ENCODE assay signal across 20 cellular contexts in genomic region chr19:17002455-17002854, GRCh38. TPM values are rescaled to one million over a fixed set of nuclear protein-coding genes. Genes with fewer than 3 reads are reported as not detected.
DNase-seq lines count a peak whose midpoint lies in the region; ATAC-seq, FAIRE-seq and TF ChIP-seq lines count a peak whose summit lies in the region.
"Had no signal": no experiment of that assay in that cellular context is flagged by ENCODE, and none has a peak within 500 bp of the region (broad histone marks: within the 10 kb centered on the region; RNA-seq: fewer than 3 reads in every experiment).

No MANE protein-coding gene starts in this region.

- H3K56ac ChIP-seq in H1 (replicated peaks; ENCODE audit: insufficient read length, low read depth, low read length), result no peak overlapping the region

- CTCF ChIA-PET in H1 (lab: Charles Lee; ENCODE audit: partially characterized antibody), result no interaction called here

- H2BK15ac ChIP-seq in H1 (ENCODE audit: low read length), result no peak overlapping the region

- H2BK5ac ChIP-seq in H1 (ENCODE audit: low read depth, low read length), result no peak overlapping the region

- H3K9me3 ChIP-seq in left ventricle myocardium inferior (replicated peaks) (peaks cover 18% of the 10 kb centered on the region), Loucy (ENCODE audit: insufficient read depth, low read depth, low read length) (peaks cover 3% of the 10 kb centered on the region; the same call in 1 of the 2 replicates), H1 (ENCODE audit: insufficient read depth in 2 of 2, low read depth in 1 of 2, low read length in 1 of 2) (0 out of 4 replicates have a peak, but pooled peaks cover 0 to 5% of the 10 kb centered on the region in 2 experiments), upper lobe of right lung (no peaks in the 10 kb centered on the region)
- H3K9me3 ChIP-seq: MG63 had no signal

- POLR2A ChIA-PET in H1 (lab: Charles Lee; ENCODE audit: partially characterized antibody), result interaction anchor here (0.5 kb wide), 1 partner anchor 153 kb away, joined by 3 read pairs; no protein-coding TSS in a partner anchor

- H4K91ac ChIP-seq in H1 (replicated peaks; ENCODE audit: insufficient read length, low read length), result no peak overlapping the region

- no peaks in the 10 kb centered on the region for H3F3A ChIP-seq in Loucy (ENCODE audit: low read depth)

- TF ChIP-seq RAD21 in H1 (IDR thresholded peaks at IDR 0.05 in 1 of 2, conservative IDR thresholded peaks at IDR 0.05 in 1 of 2; ENCODE audit: low read depth in 2 of 2, low read length in 2 of 2), result no peak

- peak overlapping the region; percentile 46 for H3K27ac ChIP-seq in left ventricle myocardium inferior (replicated peaks)
- no peak overlapping the region for H3K27ac ChIP-seq in H1 (ENCODE audit: low read depth, low read length)
- H3K27ac ChIP-seq in upper lobe of right lung, result no peak overlapping the region

- peak; percentile 8 for ATAC-seq in upper lobe of right lung
- ATAC-seq in GM21367 (IDR thresholded peaks at IDR 0.05; ENCODE audit: unreplicated experiment), result no peak

- H3K27me3 ChIP-seq in left ventricle myocardium inferior (ENCODE audit: low read depth), result peaks cover 4% of the 10 kb centered on the region
- H3K27me3 ChIP-seq in Loucy (ENCODE audit: insufficient read depth, low read length, poor library complexity, severe bottlenecking), result no peaks in the 10 kb centered on the region
- H3K27me3 ChIP-seq in H1 (replicated peaks in 1 of 4; ENCODE audit: control insufficient read depth in 3 of 4, extremely low read depth in 1 of 4, insufficient read depth in 3 of 4, low read length in 3 of 4), result no peaks in the 10 kb centered on the region
- no peaks in the 10 kb centered on the region for H3K27me3 ChIP-seq in upper lobe of right lung

- H3K14ac ChIP-seq in H1 (ENCODE audit: insufficient read length), result no peak overlapping the region

- H3K4me2 ChIP-seq in Loucy (ENCODE audit: low read depth, low read length, poor library complexity, severe bottlenecking), result peak overlapping the region; percentile 52
- no peak overlapping the region for H3K4me2 ChIP-seq in H1 (ENCODE audit: insufficient read depth in 1 of 2, low read depth in 2 of 2, low read length in 2 of 2)

- intact Hi-C loops in left ventricle myocardium inferior (cut with micrococcal nuclease) (no loop called here), cardiac septum (cut with DNase I) (no loop called here), upper lobe of right lung (cut with DNase I) (no loop called here)

- WGBS in H1 (ENCODE audit: extremely low coverage in 1 of 2, insufficient coverage in 1 of 2, insufficient read length in 1 of 2, insufficient replicate concordance in 2 of 2, low coverage in 1 of 2, low lambda C conversion rate in 2 of 2, missing lambda C conversion rate in 1 of 2), 2 experiments, result 86% methylated on average over 7 of the region's 7 CpGs; no CpG with 5 or more reads in 1 of the 2 experiments

- peak overlapping the region; percentile 48 for H3K18ac ChIP-seq in H1 (ENCODE audit: extremely low read depth, low read length)

- no peak for FAIRE-seq in H1 (lab: Jason Lieb, UNC)
- FAIRE-seq: H54 had no signal

- H4K8ac ChIP-seq in H1 (ENCODE audit: extremely low read depth, insufficient read depth, low read length), result no peak overlapping the region

- H4K5ac ChIP-seq in H1 (ENCODE audit: insufficient read length, low read depth, low read length), result no peak overlapping the region

- no peaks in the 10 kb centered on the region for H3K9me2 ChIP-seq in Loucy (replicated peaks; ENCODE audit: low read depth, low read length)

- DNase-seq in left ventricle myocardium inferior, result no peak
- no peak for DNase-seq in cardiac septum (ENCODE audit: low spot score)
- no peak for DNase-seq in H1 (ENCODE audit: low read depth in 1 of 2, low spot score in 2 of 2)
- no peak for DNase-seq in upper lobe of right lung
- no peak for DNase-seq in NCI-H1417 (lab: John Stamatoyannopoulos, UW)
- no peak for DNase-seq in NCI-H82 treated with DMSO at 0.1 percent for 48 hours (lab: John Stamatoyannopoulos, UW; ENCODE audit: unreplicated experiment)
- DNase-seq: GF-D8; Kasumi-1; MG63; NCI-H1436 treated with DMSO at 0.1 percent for 48 hours; NCI-H2029; NCI-H226; NCI-H510A treated with DMSO at 0.1 percent for 48 hours; NCI-H748 treated with DMSO at 0.1 percent for 48 hours; NK-92 treated with Interleukin-12 subunit alpha and Interleukin-12 subunit beta, amount 100 ng/mL, for 24 hours; OCI-M1 had no signal

- H2BK12ac ChIP-seq in H1 (ENCODE audit: low read depth, low read length), result no peak overlapping the region

- no peak overlapping the region for H2BK20ac ChIP-seq in H1 (ENCODE audit: low read length)

- no peak for TF ChIP-seq EP300 in H1 (IDR thresholded peaks at IDR 0.05; ENCODE audit: borderline replicate concordance in 1 of 2, low read depth in 2 of 2, low read length in 2 of 2)

- H3K9ac ChIP-seq in Loucy (ENCODE audit: low read depth, low read length, poor library complexity, severe bottlenecking) (no peak overlapping the region), H1 (replicated peaks in 1 of 4; ENCODE audit: extremely low read depth in 1 of 4, low read depth in 3 of 4, low read length in 3 of 4) (no peak overlapping the region)

- H3K23me2 ChIP-seq in H1 (ENCODE audit: low read depth, low read length), result no peaks in the 10 kb centered on the region; the same call in 1 of the 2 replicates

- H3K36me3 ChIP-seq in left ventricle myocardium inferior, result peaks cover 8% of the 10 kb centered on the region
- H3K36me3 ChIP-seq in Loucy (ENCODE audit: insufficient read depth, low read length), result no peaks in the 10 kb centered on the region
- H3K36me3 ChIP-seq in H1 (ENCODE audit: control insufficient read depth in 2 of 4, insufficient read depth in 4 of 4, low read length in 3 of 4), result no peaks in the 10 kb centered on the region; a peak in 1 of 8 replicates
- H3K36me3 ChIP-seq in upper lobe of right lung, result no peaks in the 10 kb centered on the region
- H3K36me3 ChIP-seq: MG63 had no signal

- H2AFZ ChIP-seq in Loucy (ENCODE audit: low read length) (peak overlapping the region; percentile 61; the same call in 1 of the 2 replicates), H1 (ENCODE audit: low read length) (no peak overlapping the region)

- H4K20me1 ChIP-seq in Loucy (ENCODE audit: insufficient read depth, low read length, poor library complexity, severe bottlenecking), result no peaks in the 10 kb centered on the region
- H4K20me1 ChIP-seq in H1 (replicated peaks in 1 of 2; ENCODE audit: control insufficient read depth in 1 of 2, insufficient read depth in 2 of 2, low read length in 2 of 2), result peaks cover 0 to 2% of the 10 kb centered on the region in 2 experiments

- H3K79me2 ChIP-seq in Loucy (ENCODE audit: insufficient read depth, low read length), result no peaks in the 10 kb centered on the region
- no peaks in the 10 kb centered on the region for H3K79me2 ChIP-seq in H1 (ENCODE audit: control insufficient read depth in 1 of 2, insufficient read depth in 2 of 2, low read length in 2 of 2)

- no peak overlapping the region for H3K4me3 ChIP-seq in left ventricle myocardium inferior
- no peak overlapping the region for H3K4me3 ChIP-seq in Loucy (ENCODE audit: low read length, poor library complexity, severe bottlenecking)
- H3K4me3 ChIP-seq in H1 (ENCODE audit: extremely low read depth in 1 of 4, insufficient read depth in 2 of 4, low read depth in 3 of 4, low read length in 4 of 4), result no peak overlapping the region
- H3K4me3 ChIP-seq in upper lobe of right lung, result no peak overlapping the region
- H3K4me3 ChIP-seq: MG63 had no signal

- no peak overlapping the region for H2BK120ac ChIP-seq in H1 (replicated peaks; ENCODE audit: low read depth, low read length)

- no peak overlapping the region for H3K23ac ChIP-seq in H1 (ENCODE audit: insufficient read length)

- H2AK5ac ChIP-seq in H1 (ENCODE audit: low read depth, low read length), result no peak overlapping the region

- H3K4ac ChIP-seq in H1 (replicated peaks; ENCODE audit: insufficient read length, low read depth, low read length), result no peak overlapping the region

- TF ChIP-seq POLR2A in H1 (IDR thresholded peaks at IDR 0.05; ENCODE audit: control extremely low read depth in 1 of 2, low read depth in 2 of 2, low read length in 2 of 2), result no peak

- no peak for TF ChIP-seq CTCF in left ventricle myocardium inferior (IDR thresholded peaks at IDR 0.05; ENCODE audit: borderline replicate concordance)
- TF ChIP-seq CTCF in Loucy (conservative IDR thresholded peaks at IDR 0.05; ENCODE audit: low read length), result no peak
- TF ChIP-seq CTCF in H1 (IDR thresholded peaks at IDR 0.05; ENCODE audit: control extremely low read depth in 1 of 3, insufficient read depth in 1 of 3, low read depth in 1 of 3, low read length in 3 of 3), result no peak
- TF ChIP-seq CTCF in upper lobe of right lung (IDR thresholded peaks at IDR 0.05), result no peak

- H3K4me1 ChIP-seq in left ventricle myocardium inferior (no peaks in the 10 kb centered on the region), Loucy (ENCODE audit: insufficient read depth, low read length, poor library complexity, severe bottlenecking) (peaks cover 14% of the 10 kb centered on the region), H1 (replicated peaks in 1 of 4; ENCODE audit: control insufficient read depth in 3 of 4, insufficient read depth in 4 of 4, low read length in 3 of 4) (peaks cover 0 to 10% (median 0%) of the 10 kb centered on the region in 4 experiments; a peak in 2 of 7 replicates), upper lobe of right lung (no peaks in the 10 kb centered on the region)

- H3K79me1 ChIP-seq in H1 (ENCODE audit: low read depth, low read length), result no peaks in the 10 kb centered on the region

TF ChIP-seq in H1, 55 proteins besides CTCF, POLR2A, EP300 and RAD21 (continues in another document):
- no peak for TF ChIP-seq NRF1 (IDR thresholded peaks at IDR 0.05; ENCODE audit: low read depth, low read length)
- no peak for TF ChIP-seq KDM1A (IDR thresholded peaks at IDR 0.05; ENCODE audit: borderline replicate concordance, low read length)
- TF ChIP-seq USF2 (IDR thresholded peaks at IDR 0.05; ENCODE audit: low read length), result no peak

RNA-seq across cellular contexts. Expression of gene CPAMD8, which starts 24.2 kb away (rescaled TPM):
- 13.7 TPM for total RNA-seq in left ventricle myocardium inferior
- total RNA-seq in cardiac septum, result 7.1 TPM
- 9.2 and 11.1 TPM in 2 replicates for total RNA-seq in H1 (2021; fragmentation: NEBNext Ultra II Directional; extraction: Animal tissue kit (Norgen Biotek cat#: 25700))
- polyA plus RNA-seq in H1 (2011; rRNA removed), result 6.1 and 11.2 TPM in 2 replicates
- 8.1 TPM for polyA plus RNA-seq in H1 (2011; cell fraction: cytosol; rRNA removed)
- 28.3 TPM for polyA plus RNA-seq in H1 (2011; cell fraction: nucleus; rRNA removed)
- polyA plus RNA-seq in H1 (2012, experiment 1 of 2), result 5.0 to 9.0 TPM (median 7.1 TPM) in 4 replicates
- polyA plus RNA-seq in H1 (2012, experiment 2 of 2), result 4.6 TPM
- 6.6 TPM for polyA plus RNA-seq in H1 (2013, experiment 1 of 2)
- polyA plus RNA-seq in H1 (2013, experiment 2 of 2), result 6.1 TPM
- 9.4 and 10.3 TPM in 2 replicates for polyA minus RNA-seq in H1 (2011; rRNA and poly(A)+ RNA removed)
- polyA minus RNA-seq in H1 (2011; cell fraction: cytosol; rRNA and poly(A)+ RNA removed), result 6.2 TPM
- 13.3 TPM for polyA minus RNA-seq in H1 (2011; cell fraction: nucleus; rRNA and poly(A)+ RNA removed)
- 50.9 TPM for total RNA-seq in upper lobe of right lung
- total RNA-seq: Daoy had no signal
